ENCODE assay signal across 18 cellular contexts in genomic region chrX:21408324-21408723, GRCh38.
"Had no signal": no experiment of that assay in that cellular context is flagged by ENCODE, and none has a peak within 500 bp of the region (broad histone marks: within the 10 kb centered on the region; RNA-seq: fewer than 3 reads in every experiment).

No MANE protein-coding gene starts in this region.

- H3K9me3 Mint-ChIP-seq: activated T-helper 1 cell treated with anti-CD3 and anti-CD28 coated beads, Interleukin-12 subunit alpha, Interleukin-12 subunit beta, Interleukin-2, Interleukin-4 antibody, amounts not matched to agents 30 ng/mL and 10 ng/mL and 1 ng/mL, durations not matched to agents 14 hours and 24 hours and 36 hours; natural killer cell had no signal

- H3K4me1 ChIP-seq: gastrocnemius medialis, left lung, psoas muscle, sigmoid colon had no signal

- H3K4me3 Mint-ChIP-seq: activated CD8-positive, alpha-beta T cell treated with anti-CD3 and anti-CD28 coated beads, Interleukin-2, amount 10 ng/mL, durations not matched to agents 7 days and 5 days; activated T-helper 1 cell treated with anti-CD3 and anti-CD28 coated beads, Interleukin-12 subunit alpha, Interleukin-12 subunit beta, Interleukin-2, Interleukin-4 antibody, amounts not matched to agents 30 ng/mL and 10 ng/mL and 1 ng/mL, durations not matched to agents 14 hours and 24 hours and 36 hours; natural killer cell had no signal

- H3K27ac Mint-ChIP-seq: activated CD8-positive, alpha-beta T cell treated with anti-CD3 and anti-CD28 coated beads, Interleukin-2, amount 10 ng/mL, durations not matched to agents 7 days and 5 days; activated T-helper 1 cell treated with anti-CD3 and anti-CD28 coated beads, Interleukin-12 subunit alpha, Interleukin-12 subunit beta, Interleukin-2, Interleukin-4 antibody, amounts not matched to agents 30 ng/mL and 10 ng/mL and 1 ng/mL, durations not matched to agents 14 hours and 24 hours and 36 hours; natural killer cell had no signal

- DNase-seq: activated CD4-positive, alpha-beta T cell treated with anti-CD3 and anti-CD28 coated beads for 48 hours; activated CD8-positive, alpha-beta memory T cell treated with anti-CD3 and anti-CD28 coated beads, Interleukin-2, amount 50 U/mL, for 48 hours; activated CD8-positive, alpha-beta T cell treated with anti-CD3 and anti-CD28 coated beads, Interleukin-2, amount 10 ng/mL, durations not matched to agents 7 days and 5 days; activated naive CD4-positive, alpha-beta T cell; central memory CD4-positive, alpha-beta T cell; effector CD4-positive, alpha-beta T cell; gastrocnemius medialis; islet precursor cell; left lung; natural killer cell; nucleus accumbens; psoas muscle; sigmoid colon; stimulated activated CD4-positive, alpha-beta T cell treated with anti-CD3 and anti-CD28 coated beads, Interleukin-2, amount 100 ng/mL, for 24 hours; stimulated activated naive CD4-positive, alpha-beta T cell treated with Interleukin-2 at 50 U/mL for 16 hours; trophoblast cell had no signal

- H3K27me3 ChIP-seq: gastrocnemius medialis, left lung, sigmoid colon had no signal

- H3K36me3 Mint-ChIP-seq: natural killer cell had no signal

- H3K4me1 Mint-ChIP-seq: natural killer cell had no signal

- H3K27ac ChIP-seq: coronary artery, gastrocnemius medialis, left lung, psoas muscle, sigmoid colon had no signal

- H3K9me3 ChIP-seq: gastrocnemius medialis, left lung, psoas muscle, sigmoid colon had no signal
